In genomic region chr11:124070906-124071621, GRCh38 we compare ENCODE assay signal across 8 cellular contexts. TPM values are rescaled to one million over a fixed set of nuclear protein-coding genes. Genes with fewer than 3 reads are reported as not detected.
DNase-seq lines count a peak whose midpoint lies in the region; ATAC-seq and TF ChIP-seq lines count a peak whose summit lies in the region.

No MANE protein-coding gene starts in this region.

- no peak overlapping the region for H3K27ac Mint-ChIP-seq in activated CD4-positive, alpha-beta T cell treated with anti-CD3 and anti-CD28 coated beads for 36 hours

- H3K4me3 Mint-ChIP-seq in activated CD4-positive, alpha-beta T cell treated with anti-CD3 and anti-CD28 coated beads for 36 hours, result no peak overlapping the region

- no peak overlapping the region for H3K4me3 ChIP-seq in colonic mucosa
- no peak overlapping the region for H3K4me3 ChIP-seq in lung

- ATAC-seq in GM18508 (IDR thresholded peaks at IDR 0.05; ENCODE audit: insufficient read depth, unreplicated experiment) (peak; percentile 80), HG03025 (IDR thresholded peaks at IDR 0.05; ENCODE audit: low FRiP score, unreplicated experiment) (peak; percentile 93), lung (ENCODE audit: insufficient read depth, low FRiP score) (peak; percentile 71)
- ATAC-seq in activated CD4-positive, alpha-beta T cell treated with anti-CD3 and anti-CD28 coated beads for 36 hours, result peak; percentile 52

- H3K27me3 ChIP-seq in colonic mucosa (no peaks in the 10 kb centered on the region), lung (ENCODE audit: control insufficient read depth, insufficient read depth) (no peaks in the 10 kb centered on the region)

- peaks cover 29% of the 10 kb centered on the region for H3K27me3 Mint-ChIP-seq in activated CD4-positive, alpha-beta T cell treated with anti-CD3 and anti-CD28 coated beads for 36 hours

- DNase-seq in AG09319 (ENCODE audit: extremely low read depth, low read depth), result peak; percentile 65
- DNase-seq in NCI-H2196 treated with DMSO at 0.1 percent for 48 hours (lab: John Stamatoyannopoulos, UW; ENCODE audit: unreplicated experiment), result peak; percentile 9
- DNase-seq in activated CD4-positive, alpha-beta T cell treated with anti-CD3 and anti-CD28 coated beads for 36 hours, result peak; percentile 84
- peak; percentile 70 for DNase-seq in colonic mucosa
- DNase-seq in lung (ENCODE audit: low spot score), result peak; percentile 69
- peak; percentile 23 to 26 for DNase-seq in stimulated activated CD8-positive, alpha-beta memory T cell treated with anti-CD3 and anti-CD28 coated beads, Interleukin-15, amount 100 ng/mL, for 48 hours (ENCODE audit: low read depth in 2 of 2)

- H3K36me3 Mint-ChIP-seq in activated CD4-positive, alpha-beta T cell treated with anti-CD3 and anti-CD28 coated beads for 36 hours (ENCODE audit: low read depth), result no peaks in the 10 kb centered on the region

- H3K27ac ChIP-seq in colonic mucosa, result no peak overlapping the region
- no peak overlapping the region for H3K27ac ChIP-seq in lung (ENCODE audit: low read depth in 1 of 2, low read length in 1 of 2)

- 3 to 5% methylated on average over 8 of the region's 8 CpGs for WGBS in lung, 2 donors

- POLR2A ChIA-PET in activated CD4-positive, alpha-beta T cell treated with anti-CD3 and anti-CD28 coated beads for 36 hours (lab: Charles Lee), result no interaction called here

- H3K4me1 ChIP-seq in colonic mucosa, result peaks cover 3% of the 10 kb centered on the region
- H3K4me1 ChIP-seq in lung (ENCODE audit: control insufficient read depth in 2 of 2, insufficient read depth in 2 of 2, low read length in 2 of 2), result peaks cover 0 to 6% of the 10 kb centered on the region in 2 donors

- no peak overlapping the region for H3K9ac ChIP-seq in colonic mucosa (ENCODE audit: low read depth in 2 of 2, low read length in 2 of 2)

- TF ChIP-seq CTCF in AG09319 (IDR thresholded peaks at IDR 0.05; ENCODE audit: low read depth, low read length) (peak; percentile 71), colonic mucosa (IDR thresholded peaks at IDR 0.05) (peak; percentile 64), lung (IDR thresholded peaks at IDR 0.05; ENCODE audit: control extremely low read depth, extremely low read depth) (peak; percentile 52)

- H3K9me3 Mint-ChIP-seq in activated CD4-positive, alpha-beta T cell treated with anti-CD3 and anti-CD28 coated beads for 36 hours (ENCODE audit: low read depth), result no peaks in the 10 kb centered on the region

- H3K9me3 ChIP-seq in colonic mucosa (no peaks in the 10 kb centered on the region), lung (ENCODE audit: control insufficient read depth in 2 of 2, insufficient read depth in 1 of 2, low read length in 1 of 2) (no peaks in the 10 kb centered on the region)

- peaks cover 22% of the 10 kb centered on the region for H3K4me1 Mint-ChIP-seq in activated CD4-positive, alpha-beta T cell treated with anti-CD3 and anti-CD28 coated beads for 36 hours

- intact Hi-C loops in activated CD4-positive, alpha-beta T cell treated with anti-CD3 and anti-CD28 coated beads for 36 hours (cut with DNase I, micrococcal nuclease), result loop anchor here (1.0 to 5.0 kb wide), 5 partner anchors 44 to 516 kb away; partner anchors contain the start of gene VWA5A (in 2 of the 2)
- intact Hi-C loops in colonic mucosa (cut with DNase I), result loop anchor here (2.0 to 10.0 kb wide), 2 partner anchors 124 to 524 kb away; no protein-coding TSS in a partner anchor

- CTCF ChIA-PET in activated CD4-positive, alpha-beta T cell treated with anti-CD3 and anti-CD28 coated beads for 36 hours (lab: Charles Lee), result interaction anchor here (0.7 to 5.1 kb wide), 16 partner anchors 11 to 319 kb away, joined by 3 to 91 read pairs (median 6); partner anchors contain the start of gene VWA5A

- no peaks in the 10 kb centered on the region for H3K36me3 ChIP-seq in colonic mucosa
- H3K36me3 ChIP-seq in lung (ENCODE audit: control insufficient read depth in 2 of 2, insufficient read depth in 2 of 2, low read length in 2 of 2), result no peaks in the 10 kb centered on the region

RNA-seq across cellular contexts. Expression of gene OR10G7, which starts 29.9 kb away (rescaled TPM):
- total RNA-seq in activated CD4-positive, alpha-beta T cell treated with anti-CD3 and anti-CD28 coated beads for 36 hours, result not detected
- not detected for total RNA-seq in colonic mucosa
- total RNA-seq in lung, result not detected
- polyA plus RNA-seq in lung, result not detected

RNA-seq across cellular contexts. Expression of gene VWA5A, which starts 44.2 kb away (rescaled TPM):
- 1 to 10 TPM; 8.6 to 8.8 TPM for total RNA-seq in activated CD4-positive, alpha-beta T cell treated with anti-CD3 and anti-CD28 coated beads for 36 hours
- 10 to 100 TPM; 38.0 to 62.5 TPM for total RNA-seq in colonic mucosa
- total RNA-seq in lung, result 10 to 100 TPM; 30.1 to 35.8 TPM
- polyA plus RNA-seq in lung, result 10 to 100 TPM; 20.7 to 27.4 TPM

RNA-seq across cellular contexts. Expression of gene OR10G8, which starts 44.5 kb away (rescaled TPM):
- total RNA-seq in activated CD4-positive, alpha-beta T cell treated with anti-CD3 and anti-CD28 coated beads for 36 hours, result not detected
- total RNA-seq in colonic mucosa, result under 1 TPM in 1 of 2 donors, not detected in 1; 0.32 TPM
- not detected for total RNA-seq in lung
- polyA plus RNA-seq in lung, result not detected

RNA-seq across cellular contexts. Expression of gene OR10G9, which starts 48.3 kb away (rescaled TPM):
- not detected for total RNA-seq in activated CD4-positive, alpha-beta T cell treated with anti-CD3 and anti-CD28 coated beads for 36 hours
- total RNA-seq in colonic mucosa, result under 1 TPM in 1 of 2 donors, not detected in 1; 0.32 TPM
- total RNA-seq in lung, result not detected
- polyA plus RNA-seq in lung, result not detected

RNA-seq across cellular contexts. Expression of gene OR10G4, which starts 58.3 kb away (rescaled TPM):
- not detected for total RNA-seq in activated CD4-positive, alpha-beta T cell treated with anti-CD3 and anti-CD28 coated beads for 36 hours
- total RNA-seq in colonic mucosa (under 1 TPM; 0.12 to 0.69 TPM), lung (not detected)
- polyA plus RNA-seq in lung, result not detected

Comparison
In these comparisons a context has a peak if more than half of its experiments do, and no peak if none do; other contexts are left out.
1. DNase-seq: peak in every context shown above with its lines; median percentile 84 in activated CD4-positive, alpha-beta T cell treated with anti-CD3 and anti-CD28 coated beads for 36 hours; 70 in colonic mucosa; 69 in lung; 65 in AG09319; 24 in stimulated activated CD8-positive, alpha-beta memory T cell treated with anti-CD3 and anti-CD28 coated beads, Interleukin-15, amount 100 ng/mL, for 48 hours; 9 in NCI-H2196 treated with DMSO at 0.1 percent for 48 hours.